ENCODE assay signal across 1 cellular context in genomic region chr16:28820016-28820415, GRCh38.
TF ChIP-seq lines count a peak whose summit lies in the region.

No MANE protein-coding gene starts in this region.

TF ChIP-seq in H1, 55 proteins besides CTCF, POLR2A, EP300 and RAD21:
- TF ChIP-seq GTF2F1 (IDR thresholded peaks at IDR 0.05; ENCODE audit: borderline replicate concordance, low read depth, low read length) (no peak), EGR1 (IDR thresholded peaks at IDR 0.05; ENCODE audit: borderline replicate concordance, low read depth, low read length) (no peak), SIN3A (conservative IDR thresholded peaks at IDR 0.05 in 1 of 2, IDR thresholded peaks at IDR 0.05 in 1 of 2; ENCODE audit: low read depth in 1 of 2, low read length in 2 of 2) (no peak), SIX5 (IDR thresholded peaks at IDR 0.05; ENCODE audit: low read depth, low read length) (no peak), CHD7 (IDR thresholded peaks at IDR 0.05; ENCODE audit: insufficient replicate concordance, low read length) (no peak), MAX (IDR thresholded peaks at IDR 0.05) (no peak), CBX5 (IDR thresholded peaks at IDR 0.05; ENCODE audit: low read depth, low read length) (no peak), KDM5A (IDR thresholded peaks at IDR 0.05; ENCODE audit: low read length) (no peak), SAP30 (IDR thresholded peaks at IDR 0.05; ENCODE audit: insufficient read depth, insufficient replicate concordance, low read length) (no peak)
TF ChIP-seq in H1: peak in this region for 0.
